In genomic region chr6:44431118-44431725, GRCh38 we compare ENCODE assay signal across 7 cellular contexts. TPM values are rescaled to one million over a fixed set of nuclear protein-coding genes. Genes with fewer than 3 reads are reported as not detected.
A peak's percentile ranks its signal among the peaks of the same experiment; 100 is the strongest.
DNase-seq lines count a peak whose midpoint lies in the region; ATAC-seq and TF ChIP-seq lines count a peak whose summit lies in the region.

No MANE protein-coding gene starts in this region.

- peaks cover 25% of the 10 kb centered on the region for H3K36me3 Mint-ChIP-seq in activated naive CD8-positive, alpha-beta T cell treated with anti-CD3 and anti-CD28 coated beads for 36 hours
- H3K36me3 Mint-ChIP-seq in activated T-helper 1 cell treated with anti-CD3 and anti-CD28 coated beads, Interleukin-12 subunit alpha, Interleukin-12 subunit beta, Interleukin-2, Interleukin-4 antibody, amounts not matched to agents 30 ng/mL and 10 ng/mL and 1 ng/mL, durations not matched to agents 14 hours and 24 hours and 36 hours (ENCODE audit: low read depth): peaks cover 24% of the 10 kb centered on the region

- H3K27ac ChIP-seq in gastrocnemius medialis: peak overlapping the region in 2 of 4 donors; percentile 47 to 66

- H3K27me3 ChIP-seq in gastrocnemius medialis: no peaks in the 10 kb centered on the region

- no peak overlapping the region for H3K4me3 ChIP-seq in gastrocnemius medialis

- intact Hi-C loops in left cardiac atrium (cut with DNase I) (no loop called here), gastrocnemius medialis (cut with DNase I; ENCODE audit: low total_unique reads) (loop anchor here (1.0 kb wide), 1 partner anchor 25 kb away; no protein-coding TSS in a partner anchor)
- intact Hi-C loops in activated T-helper 1 cell treated with anti-CD3 and anti-CD28 coated beads, Interleukin-12 subunit alpha, Interleukin-12 subunit beta, Interleukin-2, Interleukin-4 antibody, amounts not matched to agents 30 ng/mL and 10 ng/mL and 1 ng/mL, durations not matched to agents 14 hours and 24 hours and 36 hours (cut with micrococcal nuclease): loop anchor here (1.0 kb wide), 2 partner anchors 25 to 38 kb away; no protein-coding TSS in a partner anchor

- in situ Hi-C loops in gastrocnemius medialis (cut with MboI; ENCODE audit: low sequenced_read_pairs in 4 of 4): no loop called here

- peaks cover 2 to 28% of the 10 kb centered on the region in 2 donors for H3K36me3 ChIP-seq in gastrocnemius medialis

- H3K4me3 Mint-ChIP-seq in activated naive CD8-positive, alpha-beta T cell treated with anti-CD3 and anti-CD28 coated beads for 36 hours: no peak overlapping the region
- no peak overlapping the region for H3K4me3 Mint-ChIP-seq in activated T-helper 1 cell treated with anti-CD3 and anti-CD28 coated beads, Interleukin-12 subunit alpha, Interleukin-12 subunit beta, Interleukin-2, Interleukin-4 antibody, amounts not matched to agents 30 ng/mL and 10 ng/mL and 1 ng/mL, durations not matched to agents 14 hours and 24 hours and 36 hours

- no peak overlapping the region for H3K27ac Mint-ChIP-seq in activated naive CD8-positive, alpha-beta T cell treated with anti-CD3 and anti-CD28 coated beads for 36 hours
- H3K27ac Mint-ChIP-seq in activated T-helper 1 cell treated with anti-CD3 and anti-CD28 coated beads, Interleukin-12 subunit alpha, Interleukin-12 subunit beta, Interleukin-2, Interleukin-4 antibody, amounts not matched to agents 30 ng/mL and 10 ng/mL and 1 ng/mL, durations not matched to agents 14 hours and 24 hours and 36 hours: no peak overlapping the region

- no peaks in the 10 kb centered on the region for H3K9me3 Mint-ChIP-seq in activated naive CD8-positive, alpha-beta T cell treated with anti-CD3 and anti-CD28 coated beads for 36 hours
- H3K9me3 Mint-ChIP-seq in activated T-helper 1 cell treated with anti-CD3 and anti-CD28 coated beads, Interleukin-12 subunit alpha, Interleukin-12 subunit beta, Interleukin-2, Interleukin-4 antibody, amounts not matched to agents 30 ng/mL and 10 ng/mL and 1 ng/mL, durations not matched to agents 14 hours and 24 hours and 36 hours: no peaks in the 10 kb centered on the region

- TF ChIP-seq CTCF in gastrocnemius medialis (IDR thresholded peaks at IDR 0.05 in 4 of 5, conservative IDR thresholded peaks at IDR 0.05 in 1 of 5): peak; percentile 47 to 88 (median 74)

- H3K9me3 ChIP-seq in gastrocnemius medialis: no peaks in the 10 kb centered on the region

- H3K4me1 ChIP-seq in gastrocnemius medialis: peaks cover 28 to 32% of the 10 kb centered on the region in 2 donors

- ATAC-seq in HG02623 (IDR thresholded peaks at IDR 0.05; ENCODE audit: unreplicated experiment) (peak; percentile 45), left cardiac atrium (peak; percentile 55 to 72), gastrocnemius medialis (peak; percentile 76 to 77)

- DNase-seq in EH (ENCODE audit: low read depth) (peak; percentile 75), NOMO-1 treated with dmso at 0.1 percent for 144 hours (lab: John Stamatoyannopoulos, UW; ENCODE audit: unreplicated experiment) (peak; percentile 6), left cardiac atrium (peak; percentile 37), gastrocnemius medialis (no peak)
- peak; percentile 11 for DNase-seq in activated naive CD8-positive, alpha-beta T cell treated with anti-CD3 and anti-CD28 coated beads for 36 hours
- DNase-seq in activated T-helper 1 cell treated with anti-CD3 and anti-CD28 coated beads, Interleukin-12 subunit alpha, Interleukin-12 subunit beta, Interleukin-2, Interleukin-4 antibody, amounts not matched to agents 30 ng/mL and 10 ng/mL and 1 ng/mL, durations not matched to agents 14 hours and 24 hours and 36 hours (ENCODE audit: low spot score): no peak

- H3K4me1 Mint-ChIP-seq in activated naive CD8-positive, alpha-beta T cell treated with anti-CD3 and anti-CD28 coated beads for 36 hours: peaks cover 8% of the 10 kb centered on the region
- H3K4me1 Mint-ChIP-seq in activated T-helper 1 cell treated with anti-CD3 and anti-CD28 coated beads, Interleukin-12 subunit alpha, Interleukin-12 subunit beta, Interleukin-2, Interleukin-4 antibody, amounts not matched to agents 30 ng/mL and 10 ng/mL and 1 ng/mL, durations not matched to agents 14 hours and 24 hours and 36 hours (ENCODE audit: low read depth): peaks cover 8% of the 10 kb centered on the region

- no peak for TF ChIP-seq POLR2A in gastrocnemius medialis (IDR thresholded peaks at IDR 0.05)

- H3K27me3 Mint-ChIP-seq in activated naive CD8-positive, alpha-beta T cell treated with anti-CD3 and anti-CD28 coated beads for 36 hours: no peaks in the 10 kb centered on the region
- no peaks in the 10 kb centered on the region for H3K27me3 Mint-ChIP-seq in activated T-helper 1 cell treated with anti-CD3 and anti-CD28 coated beads, Interleukin-12 subunit alpha, Interleukin-12 subunit beta, Interleukin-2, Interleukin-4 antibody, amounts not matched to agents 30 ng/mL and 10 ng/mL and 1 ng/mL, durations not matched to agents 14 hours and 24 hours and 36 hours (ENCODE audit: insufficient read depth)

RNA-seq across cellular contexts. Expression of gene CDC5L, which starts 43.7 kb away (rescaled TPM):
- total RNA-seq in activated naive CD8-positive, alpha-beta T cell treated with anti-CD3 and anti-CD28 coated beads for 36 hours: 10 to 100 TPM; 26.9 to 27.7 TPM
- 10 to 100 TPM; 17.8 to 19.1 TPM for total RNA-seq in left cardiac atrium
- 10 to 100 TPM; 26.3 to 30.3 (median 27.7) TPM for total RNA-seq in gastrocnemius medialis
- 28.1 and 28.4 TPM in 2 replicates for total RNA-seq in activated T-helper 1 cell treated with anti-CD3 and anti-CD28 coated beads, Interleukin-12 subunit alpha, Interleukin-12 subunit beta, Interleukin-2, Interleukin-4 antibody, amounts not matched to agents 30 ng/mL and 10 ng/mL and 1 ng/mL, durations not matched to agents 14 hours and 24 hours and 36 hours

Comparison
In these comparisons a context has a peak if more than half of its experiments do, and no peak if none do; other contexts are left out.
1. DNase-seq: peak in EH (single experiment), NOMO-1 treated with dmso at 0.1 percent for 144 hours (single experiment), activated naive CD8-positive, alpha-beta T cell treated with anti-CD3 and anti-CD28 coated beads for 36 hours (single experiment) and left cardiac atrium (single experiment); none in gastrocnemius medialis (0 of 2) and activated T-helper 1 cell treated with anti-CD3 and anti-CD28 coated beads, Interleukin-12 subunit alpha, Interleukin-12 subunit beta, Interleukin-2, Interleukin-4 antibody, amounts not matched to agents 30 ng/mL and 10 ng/mL and 1 ng/mL, durations not matched to agents 14 hours and 24 hours and 36 hours (single experiment).
2. intact Hi-C loops: an anchor here in gastrocnemius medialis (1.0 kb wide) and activated T-helper 1 cell treated with anti-CD3 and anti-CD28 coated beads, Interleukin-12 subunit alpha, Interleukin-12 subunit beta, Interleukin-2, Interleukin-4 antibody, amounts not matched to agents 30 ng/mL and 10 ng/mL and 1 ng/mL, durations not matched to agents 14 hours and 24 hours and 36 hours (1.0 kb wide); none called in left cardiac atrium.
3. Peak in every context shown above with its lines, with median percentiles within 50 percentile points of each other: ATAC-seq.